Comparison of ENCODE assay signal across 8 cellular contexts in the genomic region with DNA sequence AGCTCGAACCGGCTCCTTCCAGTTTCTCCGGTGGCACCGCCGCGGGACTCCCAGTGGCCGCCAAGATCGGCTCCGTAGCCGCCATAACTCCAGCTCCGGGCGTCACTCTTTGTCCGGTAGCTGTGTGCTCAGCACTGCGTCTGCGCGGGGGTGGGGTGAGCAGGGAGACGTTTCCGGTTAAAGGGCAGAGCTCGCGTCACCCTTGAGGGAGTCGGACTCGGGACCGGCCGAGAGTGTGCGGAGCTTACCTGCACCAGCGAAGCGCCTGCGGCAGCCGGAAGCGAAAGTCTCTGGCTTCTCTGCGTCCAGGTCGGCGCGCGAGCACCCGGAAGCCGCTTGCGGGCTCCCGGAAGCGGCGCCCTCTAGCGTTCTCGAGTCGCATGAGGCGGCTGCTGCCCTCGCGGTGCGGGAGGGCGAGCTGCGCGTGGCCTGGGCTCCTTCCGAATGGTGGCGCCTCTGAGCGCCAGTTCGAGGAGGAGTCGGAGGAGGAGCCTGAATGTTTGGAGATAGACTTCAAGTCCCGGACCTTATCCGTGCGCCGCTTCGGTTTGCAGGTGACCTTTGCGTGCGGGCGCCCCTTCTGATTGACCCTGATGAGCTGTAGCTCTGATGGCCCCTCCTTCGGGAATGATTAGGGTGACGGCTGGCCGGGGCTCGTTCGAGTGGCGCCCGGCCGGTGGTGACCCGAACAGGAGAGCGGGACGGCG. TPM values are rescaled to one million over a fixed set of nuclear protein-coding genes. Genes with fewer than 3 reads are reported as not detected.
DNase-seq lines count a peak whose midpoint lies in the region; ATAC-seq lines count a peak whose summit lies in the region.

A gene (minus strand): TSS at position 303 of the 707 bp plus-strand sequence. CDS start 218 bp downstream, at position 85.

- peak; percentile 86 for ATAC-seq in GM19372 (IDR thresholded peaks at IDR 0.05; ENCODE audit: low read depth, unreplicated experiment)
- ATAC-seq in HG03558 (IDR thresholded peaks at IDR 0.05; ENCODE audit: extremely low read depth, unreplicated experiment), result peak; percentile 73
- ATAC-seq in left lobe of liver, result peak; percentile 92

- peak; percentile 99 for DNase-seq in CD1c-positive myeloid dendritic cell (ENCODE audit: extremely low spot score)
- peak; percentile 98 for DNase-seq in NCI-H748 (lab: John Stamatoyannopoulos, UW; ENCODE audit: unreplicated experiment)
- DNase-seq in activated CD4-positive, alpha-beta T cell treated with anti-CD3 and anti-CD28 coated beads, Interleukin-2, amount 50 U/mL, for 1 hour, result peak; percentile 96
- peak; percentile 92 for DNase-seq in dedifferentiated amniotic fluid mesenchymal stem cell (ENCODE audit: extremely low spot score)
- peak; percentile 97 for DNase-seq in left lobe of liver (ENCODE audit: low spot score)
- peak; percentile 94 for DNase-seq in stimulated activated CD4-positive, alpha-beta T cell treated with anti-CD3 and anti-CD28 coated beads, Interleukin-2, amount 100 ng/mL, for 4 hours (ENCODE audit: low read depth)

RNA-seq across cellular contexts. Expression of the gene that starts here (rescaled TPM):
- 50.5 TPM for total RNA-seq in left lobe of liver

Comparison
In these comparisons a context has a peak if more than half of its experiments do, and no peak if none do; other contexts are left out.
1. Peak in every context shown above with its lines: DNase-seq and ATAC-seq.